In the genomic region with DNA sequence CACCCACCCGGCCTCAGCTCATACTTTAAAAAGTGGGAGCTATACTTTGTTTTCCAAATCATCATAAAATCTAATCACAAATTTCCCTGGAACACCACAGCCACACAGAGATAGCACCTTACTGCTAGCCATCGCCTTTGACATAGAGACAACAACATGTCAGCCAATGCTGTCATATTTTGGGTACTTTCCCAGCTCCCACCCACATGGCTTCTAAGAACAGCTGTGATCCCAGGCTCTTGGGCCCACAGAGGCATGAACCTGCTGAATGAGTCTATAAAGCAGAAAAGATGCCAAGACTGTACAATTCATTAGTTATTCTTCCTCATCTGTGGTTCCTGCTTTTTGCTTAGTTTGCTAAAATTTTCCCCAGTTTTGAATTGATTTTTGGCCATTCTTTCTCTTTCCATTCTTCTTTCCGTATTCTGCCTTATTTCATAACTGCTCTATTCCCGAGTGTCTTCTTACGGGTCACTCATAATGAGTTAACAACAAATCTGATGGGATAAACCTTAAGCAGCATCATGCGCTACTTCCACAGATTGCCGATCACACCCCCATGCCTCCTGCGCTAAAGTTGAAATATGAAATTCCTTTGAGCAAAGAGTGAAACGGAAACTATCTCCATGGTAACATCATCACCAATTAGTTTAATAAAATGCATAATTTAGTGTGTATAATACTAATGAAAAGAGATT, we compare ENCODE assay signal across 28 cellular contexts.
"Had no signal": no experiment of that assay in that cellular context is flagged by ENCODE, and none has a peak within 500 bp of the region (broad histone marks: within the 10 kb centered on the region; RNA-seq: fewer than 3 reads in every experiment).

No MANE protein-coding gene starts in this region.

- H3K4me3 ChIP-seq: body of pancreas, colonic mucosa, esophagus squamous epithelium, gastrocnemius medialis, lung, ovary, prostate gland, thoracic aorta had no signal

- FAIRE-seq: endometrium, urothelium cell line had no signal

- H3K9me3 Mint-ChIP-seq: activated naive CD4-positive, alpha-beta T cell treated with anti-CD3 and anti-CD28 coated beads, Interleukin-2, amount 50 U/mL, for 72 hours; activated T-cell treated with anti-CD3 and anti-CD28 coated beads, Interleukin-2, amount 50 U/mL, for 72 hours had no signal

- DNase-seq: activated CD4-positive, alpha-beta T cell treated with anti-CD3 and anti-CD28 coated beads for 36 hours; activated CD4-positive, CD25-positive, alpha-beta regulatory T cell; activated CD8-positive, alpha-beta T cell treated with anti-CD3 and anti-CD28 coated beads, Interleukin-2, amount 10 ng/mL, durations not matched to agents 7 days and 5 days; activated naive CD4-positive, alpha-beta T cell; activated T-cell treated with anti-CD3 and anti-CD28 coated beads for 4 hours; activated T-cell treated with anti-CD3 and anti-CD28 coated beads, Interleukin-2, amount 50 U/mL, for 72 hours; anterior cingulate cortex; body of pancreas; cerebellar nuclear complex; colonic mucosa; effector CD8-positive, alpha-beta T cell; esophagus squamous epithelium; gastrocnemius medialis; kidney glomerular epithelial cell; naive B cell; ovary; retina; stimulated activated CD4-positive, alpha-beta T cell treated with anti-CD3 and anti-CD28 coated beads, Interleukin-2, amount 100 ng/mL, for 48 hours; stimulated activated naive CD4-positive, alpha-beta T cell treated with Interleukin-2 at 50 U/mL for 16 hours; trophoblast cell had no signal

- H3K4me1 ChIP-seq: colonic mucosa, prostate gland had no signal

- H3K27me3 ChIP-seq: body of pancreas, colonic mucosa, esophagus squamous epithelium, gastrocnemius medialis, ovary had no signal

- H3K36me3 Mint-ChIP-seq: activated naive CD4-positive, alpha-beta T cell treated with anti-CD3 and anti-CD28 coated beads, Interleukin-2, amount 50 U/mL, for 72 hours; naive B cell had no signal

- H3K9me3 ChIP-seq: body of pancreas, colonic mucosa, esophagus squamous epithelium, gastrocnemius medialis, ovary, prostate gland, thoracic aorta had no signal

- H3K4me3 Mint-ChIP-seq: activated CD4-positive, alpha-beta T cell treated with anti-CD3 and anti-CD28 coated beads for 36 hours; activated CD8-positive, alpha-beta T cell treated with anti-CD3 and anti-CD28 coated beads, Interleukin-2, amount 10 ng/mL, durations not matched to agents 7 days and 5 days; activated T-cell treated with anti-CD3 and anti-CD28 coated beads, Interleukin-2, amount 50 U/mL, for 72 hours; naive B cell had no signal

- H3K4me1 Mint-ChIP-seq: activated CD4-positive, alpha-beta T cell treated with anti-CD3 and anti-CD28 coated beads for 36 hours; naive B cell had no signal

- H3K36me3 ChIP-seq: colonic mucosa, esophagus squamous epithelium, gastrocnemius medialis, ovary, prostate gland, thoracic aorta had no signal

- H3K27ac Mint-ChIP-seq: activated CD4-positive, alpha-beta T cell treated with anti-CD3 and anti-CD28 coated beads for 36 hours; activated CD8-positive, alpha-beta T cell treated with anti-CD3 and anti-CD28 coated beads, Interleukin-2, amount 10 ng/mL, durations not matched to agents 7 days and 5 days; activated T-cell treated with anti-CD3 and anti-CD28 coated beads, Interleukin-2, amount 50 U/mL, for 72 hours had no signal

- H3K27ac ChIP-seq: body of pancreas, colonic mucosa, epithelial cell of prostate, esophagus squamous epithelium, gastrocnemius medialis, ovary, prostate gland, thoracic aorta had no signal

- ATAC-seq: activated CD4-positive, alpha-beta T cell treated with anti-CD3 and anti-CD28 coated beads for 36 hours; activated CD8-positive, alpha-beta T cell treated with anti-CD3 and anti-CD28 coated beads, Interleukin-2, amount 10 ng/mL, durations not matched to agents 7 days and 5 days; activated naive CD4-positive, alpha-beta T cell treated with anti-CD3 and anti-CD28 coated beads, Interleukin-2, amount 50 U/mL, for 72 hours; activated T-cell treated with anti-CD3 and anti-CD28 coated beads, Interleukin-2, amount 50 U/mL, for 72 hours; body of pancreas; gastrocnemius medialis; left lobe of liver had no signal
